Comparison of ENCODE assay signal across 12 cellular contexts in genomic region chrX:48854121-48854804, GRCh38. TPM values are rescaled to one million over a fixed set of nuclear protein-coding genes. Genes with fewer than 3 reads are reported as not detected.
"Had no signal": no experiment of that assay in that cellular context is flagged by ENCODE, and none has a peak within 500 bp of the region (broad histone marks: within the 10 kb centered on the region; RNA-seq: fewer than 3 reads in every experiment).

No MANE protein-coding gene starts in this region.

RNA-seq across cellular contexts. Expression of gene PCSK1N, which starts 18.9 kb away (rescaled TPM):
- total RNA-seq: activated B cell treated with CpG ODN at 0.5 μM for 24 hours had no signal

RNA-seq across cellular contexts. Expression of gene ERAS, which starts 27.9 kb away (rescaled TPM):
- total RNA-seq: activated B cell treated with CpG ODN at 0.5 μM for 24 hours; activated CD4-positive, alpha-beta memory T cell treated with anti-CD3 and anti-CD28 coated beads for 36 hours; activated CD4-positive, alpha-beta T cell treated with anti-CD3 and anti-CD28 coated beads, Interleukin-2, amount 10 ng/mL, durations not matched to agents 24 days and 14 days; activated CD8-positive, alpha-beta T cell treated with anti-CD3 and anti-CD28 coated beads for 36 hours; activated naive CD4-positive, alpha-beta T cell treated with anti-CD3 and anti-CD28 coated beads for 36 hours; activated T-helper 1 cell treated with anti-CD3 and anti-CD28 coated beads, Interleukin-12 subunit alpha, Interleukin-12 subunit beta, Interleukin-2, Interleukin-4 antibody, amounts not matched to agents 30 ng/mL and 10 ng/mL and 1 ng/mL, durations not matched to agents 14 hours and 24 hours and 36 hours; adrenal gland; aorta; astrocyte; body of pancreas; cardiac septum; T-helper 1 cell treated with Interleukin-12 subunit alpha and Interleukin-12 subunit beta and Interleukin-4 antibody, amounts not matched to agents 30 ng/mL and 1 ng/mL, for 36 hours had no signal
